In genomic region chr4:88158038-88158359, GRCh38 we compare ENCODE assay signal across 8 cellular contexts. TPM values are rescaled to one million over a fixed set of nuclear protein-coding genes. Genes with fewer than 3 reads are reported as not detected.
A peak's percentile ranks its signal among the peaks of the same experiment; 100 is the strongest.
DNase-seq lines count a peak whose midpoint lies in the region; ATAC-seq and TF ChIP-seq lines count a peak whose summit lies in the region.

No MANE protein-coding gene starts in this region.

- H3K36me3 ChIP-seq in SJCRH30, result no peaks in the 10 kb centered on the region
- no peaks in the 10 kb centered on the region for H3K36me3 ChIP-seq in mucosa of descending colon (ENCODE audit: low read depth)

- TF ChIP-seq CTCF in foreskin fibroblast (IDR thresholded peaks at IDR 0.05; ENCODE audit: low read depth, low read length), result no peak
- no peak for TF ChIP-seq CTCF in mucosa of descending colon (IDR thresholded peaks at IDR 0.05)

- DNase-seq in T-helper 1 cell (no peak), SJCRH30 (no peak), foreskin fibroblast (no peak), C1 segment of cervical spinal cord (lab: John Stamatoyannopoulos, UW) (no peak), mucosa of descending colon (no peak), Ammon's horn (ENCODE audit: low spot score) (no peak)

- peak overlapping the region; percentile 69 for H3K4me3 Mint-ChIP-seq in T-helper 1 cell treated with Interleukin-12 subunit alpha and Interleukin-12 subunit beta and Interleukin-4 antibody, amounts not matched to agents 30 μg/mL and 1 μg/mL, for 36 hours
- H3K4me3 Mint-ChIP-seq in stimulated activated memory B cell treated with anti-CD40 and anti-IgM and Interleukin-4, amounts not matched to agents 10 μg/mL and 1 μg/mL and 100 μg/mL, for 72 hours, result peak overlapping the region; percentile 60

- peaks cover 8% of the 10 kb centered on the region for H3K4me1 Mint-ChIP-seq in T-helper 1 cell treated with Interleukin-12 subunit alpha and Interleukin-12 subunit beta and Interleukin-4 antibody, amounts not matched to agents 30 μg/mL and 1 μg/mL, for 36 hours (ENCODE audit: low read depth)
- H3K4me1 Mint-ChIP-seq in stimulated activated memory B cell treated with anti-CD40 and anti-IgM and Interleukin-4, amounts not matched to agents 10 μg/mL and 1 μg/mL and 100 μg/mL, for 72 hours, result peaks cover 10% of the 10 kb centered on the region

- H3K27me3 ChIP-seq in SJCRH30, result peaks cover 4% of the 10 kb centered on the region

- no peak overlapping the region for H3K27ac ChIP-seq in SJCRH30

- peak overlapping the region; percentile 58 for H3K4me3 ChIP-seq in SJCRH30
- H3K4me3 ChIP-seq in foreskin fibroblast (ENCODE audit: low read depth in 1 of 2, low read length in 2 of 2), result peak overlapping the region; percentile 62 to 65
- no peak overlapping the region for H3K4me3 ChIP-seq in mucosa of descending colon

- no peaks in the 10 kb centered on the region for H3K9me3 ChIP-seq in SJCRH30 (replicated peaks)
- H3K9me3 ChIP-seq in mucosa of descending colon, result no peaks in the 10 kb centered on the region

- H3K27me3 Mint-ChIP-seq in T-helper 1 cell treated with Interleukin-12 subunit alpha and Interleukin-12 subunit beta and Interleukin-4 antibody, amounts not matched to agents 30 μg/mL and 1 μg/mL, for 36 hours (ENCODE audit: low read depth), result peaks cover 20% of the 10 kb centered on the region
- peaks cover 11% of the 10 kb centered on the region for H3K27me3 Mint-ChIP-seq in stimulated activated memory B cell treated with anti-CD40 and anti-IgM and Interleukin-4, amounts not matched to agents 10 μg/mL and 1 μg/mL and 100 μg/mL, for 72 hours

- H3K36me3 Mint-ChIP-seq in T-helper 1 cell treated with Interleukin-12 subunit alpha and Interleukin-12 subunit beta and Interleukin-4 antibody, amounts not matched to agents 30 μg/mL and 1 μg/mL, for 36 hours (ENCODE audit: low read depth), result no peaks in the 10 kb centered on the region
- no peaks in the 10 kb centered on the region for H3K36me3 Mint-ChIP-seq in stimulated activated memory B cell treated with anti-CD40 and anti-IgM and Interleukin-4, amounts not matched to agents 10 μg/mL and 1 μg/mL and 100 μg/mL, for 72 hours

- H3K4me1 ChIP-seq in SJCRH30, result no peaks in the 10 kb centered on the region
- H3K4me1 ChIP-seq in mucosa of descending colon (ENCODE audit: low read depth), result peaks cover 6% of the 10 kb centered on the region

- no peaks in the 10 kb centered on the region for H3K9me3 Mint-ChIP-seq in T-helper 1 cell treated with Interleukin-12 subunit alpha and Interleukin-12 subunit beta and Interleukin-4 antibody, amounts not matched to agents 30 μg/mL and 1 μg/mL, for 36 hours
- H3K9me3 Mint-ChIP-seq in stimulated activated memory B cell treated with anti-CD40 and anti-IgM and Interleukin-4, amounts not matched to agents 10 μg/mL and 1 μg/mL and 100 μg/mL, for 72 hours, result no peaks in the 10 kb centered on the region

- ATAC-seq in stimulated activated memory B cell treated with anti-CD40 and anti-IgM and Interleukin-4, amounts not matched to agents 10 μg/mL and 1 μg/mL and 100 μg/mL, for 72 hours, result no peak
- ATAC-seq in mucosa of descending colon, result no peak

- no peak overlapping the region for H3K27ac Mint-ChIP-seq in T-helper 1 cell treated with Interleukin-12 subunit alpha and Interleukin-12 subunit beta and Interleukin-4 antibody, amounts not matched to agents 30 μg/mL and 1 μg/mL, for 36 hours
- no peak overlapping the region for H3K27ac Mint-ChIP-seq in stimulated activated memory B cell treated with anti-CD40 and anti-IgM and Interleukin-4, amounts not matched to agents 10 μg/mL and 1 μg/mL and 100 μg/mL, for 72 hours

- intact Hi-C loops in mucosa of descending colon (cut with DNase I, micrococcal nuclease), result no loop called here

RNA-seq across cellular contexts. Expression of gene ABCG2, which starts 0.4 kb away (rescaled TPM):
- total RNA-seq in SJCRH30 (2014; rRNA removed; shearing (Covaris generic)), result 0.12 and 0.35 TPM in 2 replicates
- total RNA-seq in mucosa of descending colon, result 10 to 100 TPM; 17.7 to 64.4 (median 59.4) TPM

Comparison
In these comparisons a context has a peak if more than half of its experiments do, and no peak if none do; other contexts are left out.
1. RNA of gene ABCG2, which starts 0.4 kb away (total RNA-seq): 17.7 to 64.4 TPM in mucosa of descending colon; 0.12 to 0.35 TPM in SJCRH30; every median in the first group is over 10 times any median in the second.